In the genomic region with DNA sequence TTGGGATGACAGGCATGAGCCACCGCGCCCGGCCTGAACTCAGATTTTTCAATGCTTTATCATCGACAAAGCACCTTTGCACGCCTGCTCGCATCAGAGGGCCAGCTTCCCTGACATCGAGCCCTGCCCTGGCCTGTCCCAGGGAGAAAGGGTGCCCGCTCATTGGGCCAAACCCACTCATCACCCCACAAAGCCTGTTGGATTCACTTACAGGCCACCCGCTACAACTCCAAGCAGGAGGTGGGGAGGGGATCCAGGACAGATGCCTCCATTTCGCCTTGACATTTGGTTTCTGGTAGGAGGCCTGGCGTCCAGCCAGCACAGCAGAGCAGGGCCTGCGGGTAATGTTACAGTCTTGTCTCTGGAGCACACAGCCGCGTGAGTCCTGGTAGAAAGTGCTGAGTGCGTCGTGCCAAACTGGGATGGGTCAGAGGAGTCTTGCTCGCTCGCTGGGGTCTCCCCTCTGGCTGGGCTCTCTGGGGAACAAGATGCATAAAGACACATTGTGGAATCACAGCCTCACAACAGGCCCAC, we compare ENCODE assay signal across 1 cellular context.
TF ChIP-seq lines count a peak whose summit lies in the region.

No MANE protein-coding gene starts in this region.

TF ChIP-seq in IMR-90, 13 proteins besides CTCF, POLR2A, EP300 and RAD21 (continued from another document):
- TF ChIP-seq, protein P1, sequence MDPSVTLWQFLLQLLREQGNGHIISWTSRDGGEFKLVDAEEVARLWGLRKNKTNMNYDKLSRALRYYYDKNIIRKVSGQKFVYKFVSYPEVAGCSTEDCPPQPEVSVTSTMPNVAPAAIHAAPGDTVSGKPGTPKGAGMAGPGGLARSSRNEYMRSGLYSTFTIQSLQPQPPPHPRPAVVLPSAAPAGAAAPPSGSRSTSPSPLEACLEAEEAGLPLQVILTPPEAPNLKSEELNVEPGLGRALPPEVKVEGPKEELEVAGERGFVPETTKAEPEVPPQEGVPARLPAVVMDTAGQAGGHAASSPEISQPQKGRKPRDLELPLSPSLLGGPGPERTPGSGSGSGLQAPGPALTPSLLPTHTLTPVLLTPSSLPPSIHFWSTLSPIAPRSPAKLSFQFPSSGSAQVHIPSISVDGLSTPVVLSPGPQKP (IDR thresholded peaks at IDR 0.05; ENCODE audit: borderline replicate concordance, low read depth, low read length), result no peak
- TF ChIP-seq, protein P2, sequence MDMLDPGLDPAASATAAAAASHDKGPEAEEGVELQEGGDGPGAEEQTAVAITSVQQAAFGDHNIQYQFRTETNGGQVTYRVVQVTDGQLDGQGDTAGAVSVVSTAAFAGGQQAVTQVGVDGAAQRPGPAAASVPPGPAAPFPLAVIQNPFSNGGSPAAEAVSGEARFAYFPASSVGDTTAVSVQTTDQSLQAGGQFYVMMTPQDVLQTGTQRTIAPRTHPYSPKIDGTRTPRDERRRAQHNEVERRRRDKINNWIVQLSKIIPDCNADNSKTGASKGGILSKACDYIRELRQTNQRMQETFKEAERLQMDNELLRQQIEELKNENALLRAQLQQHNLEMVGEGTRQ (IDR thresholded peaks at IDR 0.05; ENCODE audit: low read depth, low read length), result no peak
- no peak for TF ChIP-seq SMC3 (IDR thresholded peaks at IDR 0.05; ENCODE audit: low read depth, low read length)
- TF ChIP-seq RCOR1 (IDR thresholded peaks at IDR 0.05; ENCODE audit: insufficient replicate concordance, low read length), result no peak
- no peak for TF ChIP-seq CEBPB (IDR thresholded peaks at IDR 0.05; ENCODE audit: low read depth, low read length)
- no peak for TF ChIP-seq MAZ (IDR thresholded peaks at IDR 0.05; ENCODE audit: borderline replicate concordance, low read depth, low read length)
- TF ChIP-seq MXI1 (IDR thresholded peaks at IDR 0.05; ENCODE audit: borderline replicate concordance, low read depth, low read length), result no peak
